In the genomic region with DNA sequence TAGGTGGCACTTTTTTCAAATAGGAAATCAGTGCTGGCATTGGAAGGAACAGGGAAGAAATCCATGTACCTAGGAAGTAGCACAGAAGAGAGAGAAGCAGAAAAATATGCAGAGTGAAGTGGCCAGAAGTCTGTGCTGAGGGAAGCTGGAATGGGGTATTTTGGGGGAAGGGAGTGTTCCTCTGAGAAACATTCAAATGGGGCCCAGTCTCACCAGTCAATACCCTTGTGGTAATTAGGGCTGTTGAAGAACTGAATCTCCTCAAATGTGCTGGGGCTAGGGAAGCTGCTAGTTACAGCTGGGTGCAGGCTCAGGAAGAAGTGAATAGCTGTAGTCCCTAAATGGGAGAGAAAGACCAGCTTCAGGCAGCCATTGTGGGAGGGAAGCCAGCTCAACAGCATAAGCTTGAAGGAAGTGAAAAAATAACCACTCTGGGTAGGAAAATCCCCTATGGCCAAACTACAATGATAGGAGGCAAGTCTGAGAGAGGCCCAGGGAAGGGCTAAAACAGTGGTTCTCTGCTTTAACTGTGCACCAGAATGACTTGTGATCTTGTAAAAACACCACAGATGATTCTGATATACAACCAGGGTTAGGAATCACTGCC, we compare ENCODE assay signal across 9 cellular contexts. TPM values are rescaled to one million over a fixed set of nuclear protein-coding genes. Genes with fewer than 3 reads are reported as not detected.
A peak's percentile ranks its signal among the peaks of the same experiment; 100 is the strongest.
DNase-seq lines count a peak whose midpoint lies in the region; ATAC-seq lines count a peak whose summit lies in the region.
"Had no signal": no experiment of that assay in that cellular context is flagged by ENCODE, and none has a peak within 500 bp of the region (broad histone marks: within the 10 kb centered on the region; RNA-seq: fewer than 3 reads in every experiment).

No MANE protein-coding gene starts in this region.

- CTCF ChIA-PET in activated naive CD4-positive, alpha-beta T cell treated with anti-CD3 and anti-CD28 coated beads, Interleukin-2, amount 10 ng/mL, durations not matched to agents 7 days and 5 days (lab: Charles Lee), result interaction anchor here (0.6 to 1.0 kb wide), 2 partner anchors 18 to 30 kb away, joined by 3 read pairs; no protein-coding TSS in a partner anchor

- no peak for DNase-seq in activated naive CD4-positive, alpha-beta T cell treated with anti-CD3 and anti-CD28 coated beads, Interleukin-2, amount 10 ng/mL, durations not matched to agents 7 days and 5 days
- no peak for DNase-seq in activated naive CD4-positive, alpha-beta T cell treated with Interleukin-2 at 50 U/mL for 16 hours
- DNase-seq in activated naive CD4-positive, alpha-beta T cell treated with anti-CD3 and anti-CD28 coated beads, Interleukin-2, amount 50 U/mL, for 72 hours (ENCODE audit: low spot score in 2 of 2), result no peak
- no peak for DNase-seq in stimulated activated naive CD8-positive, alpha-beta T cell treated with anti-CD3 and anti-CD28 coated beads, Interleukin-15, amount 100 ng/mL, for 72 hours
- DNase-seq in H4 (ENCODE audit: low spot score) (no peak), NCI-H524 treated with DMSO at 0.1 percent for 48 hours (lab: John Stamatoyannopoulos, UW) (no peak), EL (no peak)
- DNase-seq: NCI-H187 treated with DMSO at 0.1 percent for 48 hours had no signal

- H3K4me1 Mint-ChIP-seq in activated naive CD4-positive, alpha-beta T cell treated with anti-CD3 and anti-CD28 coated beads, Interleukin-2, amount 10 ng/mL, durations not matched to agents 7 days and 5 days, result peaks cover 40% of the 10 kb centered on the region
- peaks cover 70% of the 10 kb centered on the region for H3K4me1 Mint-ChIP-seq in stimulated activated naive CD8-positive, alpha-beta T cell treated with anti-CD3 and anti-CD28 coated beads, Interleukin-15, amount 100 ng/mL, for 72 hours

- H3K27me3 Mint-ChIP-seq in activated naive CD4-positive, alpha-beta T cell treated with anti-CD3 and anti-CD28 coated beads, Interleukin-2, amount 10 ng/mL, durations not matched to agents 7 days and 5 days, result no peaks in the 10 kb centered on the region
- H3K27me3 Mint-ChIP-seq in stimulated activated naive CD8-positive, alpha-beta T cell treated with anti-CD3 and anti-CD28 coated beads, Interleukin-15, amount 100 ng/mL, for 72 hours, result no peaks in the 10 kb centered on the region

- peaks cover 60% of the 10 kb centered on the region for H3K36me3 Mint-ChIP-seq in activated naive CD4-positive, alpha-beta T cell treated with anti-CD3 and anti-CD28 coated beads, Interleukin-2, amount 10 ng/mL, durations not matched to agents 7 days and 5 days
- H3K36me3 Mint-ChIP-seq in activated naive CD4-positive, alpha-beta T cell treated with anti-CD3 and anti-CD28 coated beads, Interleukin-2, amount 50 U/mL, for 72 hours, result peaks cover 25 to 30% of the 10 kb centered on the region in 2 donors

- peak overlapping the region; percentile 77 for H3K27ac Mint-ChIP-seq in activated naive CD4-positive, alpha-beta T cell treated with anti-CD3 and anti-CD28 coated beads, Interleukin-2, amount 10 ng/mL, durations not matched to agents 7 days and 5 days
- peak overlapping the region; percentile 78 to 91 for H3K27ac Mint-ChIP-seq in activated naive CD4-positive, alpha-beta T cell treated with anti-CD3 and anti-CD28 coated beads, Interleukin-2, amount 50 U/mL, for 72 hours
- peak overlapping the region; percentile 20 to 92 for H3K27ac Mint-ChIP-seq in stimulated activated naive CD8-positive, alpha-beta T cell treated with anti-CD3 and anti-CD28 coated beads, Interleukin-15, amount 100 ng/mL, for 72 hours

- H3K9me3 Mint-ChIP-seq in activated naive CD4-positive, alpha-beta T cell treated with anti-CD3 and anti-CD28 coated beads, Interleukin-2, amount 10 ng/mL, durations not matched to agents 7 days and 5 days, result no peaks in the 10 kb centered on the region
- no peaks in the 10 kb centered on the region for H3K9me3 Mint-ChIP-seq in activated naive CD4-positive, alpha-beta T cell treated with anti-CD3 and anti-CD28 coated beads, Interleukin-2, amount 50 U/mL, for 72 hours
- H3K9me3 Mint-ChIP-seq in stimulated activated naive CD8-positive, alpha-beta T cell treated with anti-CD3 and anti-CD28 coated beads, Interleukin-15, amount 100 ng/mL, for 72 hours, result no peaks in the 10 kb centered on the region

- ATAC-seq in HG02642 (IDR thresholded peaks at IDR 0.05; ENCODE audit: poor library complexity, unreplicated experiment), result peak; percentile 68
- peak; percentile 18 to 40 for ATAC-seq in activated naive CD4-positive, alpha-beta T cell treated with anti-CD3 and anti-CD28 coated beads, Interleukin-2, amount 50 U/mL, for 72 hours
- peak; percentile 81 for ATAC-seq in stimulated activated naive CD8-positive, alpha-beta T cell treated with anti-CD3 and anti-CD28 coated beads, Interleukin-15, amount 100 ng/mL, for 72 hours

- no peak overlapping the region for H3K4me3 Mint-ChIP-seq in activated naive CD4-positive, alpha-beta T cell treated with anti-CD3 and anti-CD28 coated beads, Interleukin-2, amount 10 ng/mL, durations not matched to agents 7 days and 5 days
- H3K4me3 Mint-ChIP-seq in stimulated activated naive CD8-positive, alpha-beta T cell treated with anti-CD3 and anti-CD28 coated beads, Interleukin-15, amount 100 ng/mL, for 72 hours, result peak overlapping the region; percentile 36 to 62

RNA-seq across cellular contexts. Expression of a gene that starts 7.6 kb away (rescaled TPM):
- 10 to 100 TPM; 66.1 to 76.9 TPM for total RNA-seq in activated naive CD4-positive, alpha-beta T cell treated with anti-CD3 and anti-CD28 coated beads, Interleukin-2, amount 50 U/mL, for 72 hours
- 8.5 and 14.8 TPM in 2 replicates for total RNA-seq in H4 (2014; rRNA removed; shearing (Covaris generic))

RNA-seq across cellular contexts. Expression of a gene that starts 18.4 kb away (rescaled TPM):
- total RNA-seq in activated naive CD4-positive, alpha-beta T cell treated with anti-CD3 and anti-CD28 coated beads, Interleukin-2, amount 50 U/mL, for 72 hours, result 100 to 1,000 TPM in 1 of 2 donors, 10 to 100 TPM in 1; 56.7 to 118 TPM
- 11.2 and 19.6 TPM in 2 replicates for total RNA-seq in H4 (2014; rRNA removed; shearing (Covaris generic))

RNA-seq across cellular contexts. Expression of a gene that starts 21.9 kb away (rescaled TPM):
- 10 to 100 TPM; 26.7 to 28.7 TPM for total RNA-seq in activated naive CD4-positive, alpha-beta T cell treated with anti-CD3 and anti-CD28 coated beads, Interleukin-2, amount 50 U/mL, for 72 hours
- total RNA-seq in H4 (2014; rRNA removed; shearing (Covaris generic)), result 82.5 and 100 TPM in 2 replicates

RNA-seq across cellular contexts. Expression of a gene that starts 59.6 kb away (rescaled TPM):
- 100 to 1,000 TPM; 101 TPM for total RNA-seq in activated naive CD4-positive, alpha-beta T cell treated with anti-CD3 and anti-CD28 coated beads, Interleukin-2, amount 50 U/mL, for 72 hours
- 49.6 and 56.8 TPM in 2 replicates for total RNA-seq in H4 (2014; rRNA removed; shearing (Covaris generic))

Comparison
In these comparisons a context has a peak if more than half of its experiments do, and no peak if none do; other contexts are left out.
1. ATAC-seq: peak in every context shown above with its lines; median percentile 81 in stimulated activated naive CD8-positive, alpha-beta T cell treated with anti-CD3 and anti-CD28 coated beads, Interleukin-15, amount 100 ng/mL, for 72 hours; 68 in HG02642; 29 in activated naive CD4-positive, alpha-beta T cell treated with anti-CD3 and anti-CD28 coated beads, Interleukin-2, amount 50 U/mL, for 72 hours.